Comparison of ENCODE assay signal across 20 cellular contexts in genomic region chr6:52754443-52754842, GRCh38. TPM values are rescaled to one million over a fixed set of nuclear protein-coding genes. Genes with fewer than 3 reads are reported as not detected.
"Had no signal": no experiment of that assay in that cellular context is flagged by ENCODE, and none has a peak within 500 bp of the region (broad histone marks: within the 10 kb centered on the region; RNA-seq: fewer than 3 reads in every experiment).

No MANE protein-coding gene starts in this region.

- H3K4me1 Mint-ChIP-seq: naive B cell; stimulated activated effector memory CD8-positive, alpha-beta T cell treated with anti-CD3 and anti-CD28 coated beads, Interleukin-12 subunit alpha, Interleukin-12 subunit beta, amount 100 ng/mL, for 72 hours had no signal

- H3K36me3 Mint-ChIP-seq: naive B cell; stimulated activated effector memory CD8-positive, alpha-beta T cell treated with anti-CD3 and anti-CD28 coated beads, Interleukin-12 subunit alpha, Interleukin-12 subunit beta, amount 100 ng/mL, for 72 hours had no signal

- DNase-seq: effector CD4-positive, alpha-beta T cell; foreskin melanocyte; head of caudate nucleus; hippocampal formation; mesendoderm; naive B cell; right lobe of liver; stimulated activated CD4-positive, alpha-beta T cell treated with anti-CD3 and anti-CD28 coated beads, Interleukin-4, amount 100 ng/mL, for 1 hour; stimulated activated CD8-positive, alpha-beta memory T cell treated with anti-CD3 and anti-CD28 coated beads, Interleukin-4, amount 100 ng/mL, for 48 hours; stimulated activated naive CD8-positive, alpha-beta T cell treated with anti-CD3 and anti-CD28 coated beads, Interleukin-15, Interleukin-2, amounts not matched to agents 100 U/mL and 50 U/mL, for 24 hours; tibial artery; upper lobe of left lung; uterus had no signal

- H3K27ac Mint-ChIP-seq: naive B cell; nephron; stimulated activated effector memory CD8-positive, alpha-beta T cell treated with anti-CD3 and anti-CD28 coated beads, Interleukin-12 subunit alpha, Interleukin-12 subunit beta, amount 100 ng/mL, for 72 hours had no signal

- H3K4me3 Mint-ChIP-seq: naive B cell; nephron; stimulated activated effector memory CD8-positive, alpha-beta T cell treated with anti-CD3 and anti-CD28 coated beads, Interleukin-12 subunit alpha, Interleukin-12 subunit beta, amount 100 ng/mL, for 72 hours had no signal

- ATAC-seq: right lobe of liver; stimulated activated effector memory CD8-positive, alpha-beta T cell treated with anti-CD3 and anti-CD28 coated beads, Interleukin-12 subunit alpha, Interleukin-12 subunit beta, amount 100 ng/mL, for 72 hours; stimulated activated naive CD8-positive, alpha-beta T cell treated with anti-CD3 and anti-CD28 coated beads, Interleukin-15, Interleukin-2, amounts not matched to agents 100 U/mL and 50 U/mL, for 24 hours had no signal

RNA-seq across cellular contexts. Expression of gene GSTA2, which starts 8.8 kb away (rescaled TPM):
- total RNA-seq: dermis microvascular lymphatic vessel endothelial cell, kidney epithelial cell, lung microvascular endothelial cell, omental fat pad, suprapubic skin, uterus had no signal

RNA-seq across cellular contexts. Expression of gene GSTA1, which starts 49.2 kb away (rescaled TPM):
- total RNA-seq: dermis microvascular lymphatic vessel endothelial cell, kidney epithelial cell, lung microvascular endothelial cell, omental fat pad, suprapubic skin had no signal
